Comparison of ENCODE assay signal across 14 cellular contexts in genomic region chr1:86868477-86868876, GRCh38. TPM values are rescaled to one million over a fixed set of nuclear protein-coding genes. Genes with fewer than 3 reads are reported as not detected.
DNase-seq lines count a peak whose midpoint lies in the region; ATAC-seq and TF ChIP-seq lines count a peak whose summit lies in the region.
"Had no signal": no experiment of that assay in that cellular context is flagged by ENCODE, and none has a peak within 500 bp of the region (broad histone marks: within the 10 kb centered on the region; RNA-seq: fewer than 3 reads in every experiment).

No MANE protein-coding gene starts in this region.

- intact Hi-C loops in left ventricle myocardium superior (cut with micrococcal nuclease): no loop called here
- intact Hi-C loops in Right ventricle myocardium inferior (cut with DNase I): no loop called here

- no peaks in the 10 kb centered on the region for H3K9me3 ChIP-seq in RWPE2 (ENCODE audit: severe bottlenecking)
- H3K9me3 ChIP-seq: BE2C, vagina had no signal

- H3K36me3 ChIP-seq in RWPE2 (ENCODE audit: low read depth) (peaks cover 11% of the 10 kb centered on the region; the same call in 1 of the 2 replicates), brain microvascular endothelial cell (replicated peaks) (no peaks in the 10 kb centered on the region)
- H3K36me3 ChIP-seq: BE2C, vagina had no signal

- H3K27me3 ChIP-seq in RWPE2 (ENCODE audit: insufficient read depth, poor library complexity, severe bottlenecking) (no peaks in the 10 kb centered on the region), brain microvascular endothelial cell (replicated peaks) (no peaks in the 10 kb centered on the region)
- H3K27me3 ChIP-seq: BE2C, vagina had no signal

- DNase-seq in left ventricle myocardium superior: no peak
- DNase-seq in Right ventricle myocardium inferior (ENCODE audit: missing footprints): no peak
- DNase-seq in RWPE2 (ENCODE audit: low spot score): no peak
- peak; percentile 25 for DNase-seq in epithelial cell of esophagus (ENCODE audit: low read depth)
- DNase-seq in superior temporal gyrus (ENCODE audit: extremely low spot score): peak; percentile 59
- DNase-seq in brain microvascular endothelial cell: no peak
- DNase-seq in globus pallidus (ENCODE audit: low spot score): no peak
- DNase-seq: BE2C; immature natural killer cell; NCI-H146; SIG-M5; stimulated activated CD4-positive, alpha-beta T cell treated with anti-CD3 and anti-CD28 coated beads, Interleukin-2, amount 100 ng/mL, for 24 hours had no signal

- peak; percentile 13 for ATAC-seq in left ventricle myocardium superior
- ATAC-seq in Right ventricle myocardium inferior: no peak
- ATAC-seq in RWPE2 (ENCODE audit: low read depth): 0 out of 3 replicates have a peak, but pooled peaks have one; percentile 12
- ATAC-seq in HG03457 (IDR thresholded peaks at IDR 0.05; ENCODE audit: unreplicated experiment): no peak

- H3K4me3 ChIP-seq in RWPE2 (ENCODE audit: severe bottlenecking) (no peak overlapping the region), epithelial cell of esophagus (ENCODE audit: low read length) (no peak overlapping the region), brain microvascular endothelial cell (ENCODE audit: low read depth, low read length) (no peak overlapping the region)
- H3K4me3 ChIP-seq: vagina had no signal

- in situ Hi-C loops in brain microvascular endothelial cell (cut with HindIII; ENCODE audit: low pct_ligation_motif_present, low sequenced_read_pairs): no loop called here

- TF ChIP-seq CTCF in RWPE2 (IDR thresholded peaks at IDR 0.05; ENCODE audit: poor library complexity, severe bottlenecking) (no peak), epithelial cell of esophagus (IDR thresholded peaks at IDR 0.05; ENCODE audit: insufficient read depth, low read depth, low read length, missing control alignments) (no peak), brain microvascular endothelial cell (IDR thresholded peaks at IDR 0.05; ENCODE audit: low read depth, low read length, missing control alignments) (no peak)

- peaks cover 10% of the 10 kb centered on the region for H3K4me1 ChIP-seq in RWPE2 (ENCODE audit: insufficient read depth, poor library complexity, severe bottlenecking)
- H3K4me1 ChIP-seq: BE2C, vagina had no signal

- H3K27ac ChIP-seq in RWPE2 (ENCODE audit: poor library complexity, severe bottlenecking) (no peak overlapping the region), brain microvascular endothelial cell (no peak overlapping the region)
- H3K27ac ChIP-seq: vagina had no signal

RNA-seq across cellular contexts. Expression of gene SELENOF, which starts 45.4 kb away (rescaled TPM):
- 71.7 TPM for total RNA-seq in left ventricle myocardium superior
- total RNA-seq in Right ventricle myocardium inferior: 75.7 TPM

RNA-seq across cellular contexts. Expression of gene HS2ST1, which starts 46.0 kb away (rescaled TPM):
- total RNA-seq in left ventricle myocardium superior (12.0 TPM), Right ventricle myocardium inferior (10.0 TPM)

Comparison
In these comparisons a context has a peak if more than half of its experiments do, and no peak if none do; other contexts are left out.
1. ATAC-seq: peak in left ventricle myocardium superior (single experiment) and RWPE2 (single experiment); none in Right ventricle myocardium inferior (single experiment) and HG03457 (single experiment).
2. DNase-seq: peak in epithelial cell of esophagus (single experiment) and superior temporal gyrus (single experiment); none in left ventricle myocardium superior (single experiment), Right ventricle myocardium inferior (single experiment), RWPE2 (single experiment), brain microvascular endothelial cell (single experiment) and globus pallidus (single experiment).